Comparison of ENCODE assay signal across 35 cellular contexts in the genomic region with DNA sequence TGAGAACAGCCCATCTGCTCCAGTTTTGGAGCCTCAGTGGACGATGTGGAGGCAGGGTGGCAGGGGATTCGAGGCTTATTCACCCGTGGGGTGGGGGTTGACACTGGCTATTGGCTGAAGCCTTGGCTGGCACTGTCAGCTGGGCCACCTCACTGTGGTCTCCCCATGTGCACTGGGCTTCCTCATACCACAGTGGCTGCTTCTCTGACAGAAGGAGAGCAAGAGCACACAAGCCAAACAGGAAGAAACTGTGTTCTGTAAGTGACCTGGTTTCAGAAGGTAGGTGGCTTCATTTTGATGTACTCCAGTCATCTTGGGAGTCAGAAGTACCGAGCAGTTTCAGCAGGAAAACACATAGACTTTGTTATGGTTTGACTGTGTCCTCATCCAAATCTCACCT. TPM values are rescaled to one million over a fixed set of nuclear protein-coding genes. Genes with fewer than 3 reads are reported as not detected.
"Had no signal": no experiment of that assay in that cellular context is flagged by ENCODE, and none has a peak within 500 bp of the region (broad histone marks: within the 10 kb centered on the region; RNA-seq: fewer than 3 reads in every experiment).

No MANE protein-coding gene starts in this region.

- H3K9me3 ChIP-seq: adrenal gland, colonic mucosa, SJCRH30 had no signal

- H3K4me1 ChIP-seq: adrenal gland, colonic mucosa, SJCRH30 had no signal

- H3K4me1 Mint-ChIP-seq: activated B cell treated with CpG ODN at 0.5 μM for 24 hours; activated CD4-positive, alpha-beta memory T cell treated with anti-CD3 and anti-CD28 coated beads, Interleukin-2, amount 10 ng/mL, durations not matched to agents 7 days and 5 days; T-cell had no signal

- H3K27ac ChIP-seq: adrenal gland, brain microvascular endothelial cell, colonic mucosa, SJCRH30, VCaP had no signal

- DNase-seq: activated B cell treated with CpG ODN at 0.5 μM for 24 hours; activated CD4-positive, alpha-beta memory T cell treated with anti-CD3 and anti-CD28 coated beads, Interleukin-2, amount 10 ng/mL, durations not matched to agents 7 days and 5 days; activated CD4-positive, alpha-beta T cell treated with anti-CD3 and anti-CD28 coated beads for 4 hours; activated CD4-positive, alpha-beta T cell treated with anti-CD3 and anti-CD28 coated beads, Interleukin-2, amount 50 U/mL, for 1 hour; activated CD8-positive, alpha-beta memory T cell treated with anti-CD3 and anti-CD28 coated beads for 24 hours; activated gamma-delta T cell treated with Interleukin-2 at 50 U/mL for 16 hours; activated naive CD4-positive, alpha-beta T cell treated with anti-CD3 and anti-CD28 coated beads for 36 hours; activated T-cell treated with anti-CD3 and anti-CD28 coated beads, Interleukin-2, amount 50 U/mL, for 24 hours; adrenal gland; brain microvascular endothelial cell; central memory CD4-positive, alpha-beta T cell; colonic mucosa; Kasumi-1; KG1; MG63; MV-4-11; NCI-H1092; NCI-H1436 treated with DMSO at 0.1 percent for 48 hours; NCI-H1694 treated with DMSO at 0.1 percent for 48 hours; NCI-H2029; NCI-H345; NCI-H510A; NCI-H526; NCI-H748 treated with DMSO at 0.1 percent for 48 hours; OCI-M1; SHP77; SJCRH30; T-cell; T-helper 2 cell; T-helper 9 cell had no signal

- H3K4me3 ChIP-seq: adrenal gland, colonic mucosa, MG63, SJCRH30, SK-N-MC had no signal

- H3K27me3 Mint-ChIP-seq: activated B cell treated with CpG ODN at 0.5 μM for 24 hours; activated CD4-positive, alpha-beta memory T cell treated with anti-CD3 and anti-CD28 coated beads, Interleukin-2, amount 10 ng/mL, durations not matched to agents 7 days and 5 days; activated T-cell treated with anti-CD3 and anti-CD28 coated beads, Interleukin-2, amount 50 U/mL, for 24 hours; T-cell had no signal

- ATAC-seq: Panc1, T-cell had no signal

- H3K36me3 Mint-ChIP-seq: T-cell had no signal

- H3K36me3 ChIP-seq: adrenal gland, brain microvascular endothelial cell, colonic mucosa, MG63, SJCRH30 had no signal

- H3K27ac Mint-ChIP-seq: activated B cell treated with CpG ODN at 0.5 μM for 24 hours; activated CD4-positive, alpha-beta memory T cell treated with anti-CD3 and anti-CD28 coated beads, Interleukin-2, amount 10 ng/mL, durations not matched to agents 7 days and 5 days; activated naive CD4-positive, alpha-beta T cell treated with anti-CD3 and anti-CD28 coated beads for 36 hours; activated naive CD4-positive, alpha-beta T cell treated with anti-CD3 and anti-CD28 coated beads, Interleukin-2, amount 50 U/mL, for 72 hours; activated T-cell treated with anti-CD3 and anti-CD28 coated beads, Interleukin-2, amount 50 U/mL, for 24 hours; T-cell had no signal

- H3K4me3 Mint-ChIP-seq: activated B cell treated with CpG ODN at 0.5 μM for 24 hours; activated CD4-positive, alpha-beta memory T cell treated with anti-CD3 and anti-CD28 coated beads, Interleukin-2, amount 10 ng/mL, durations not matched to agents 7 days and 5 days; activated naive CD4-positive, alpha-beta T cell treated with anti-CD3 and anti-CD28 coated beads for 36 hours; activated T-cell treated with anti-CD3 and anti-CD28 coated beads, Interleukin-2, amount 50 U/mL, for 24 hours; T-cell had no signal

- H3K27me3 ChIP-seq: adrenal gland, brain microvascular endothelial cell, colonic mucosa, SJCRH30 had no signal

- H3K9me3 Mint-ChIP-seq: activated B cell treated with CpG ODN at 0.5 μM for 24 hours had no signal

RNA-seq across cellular contexts. Expression of gene CTNND2, which starts 24.7 kb away (rescaled TPM):
- total RNA-seq: activated B cell treated with CpG ODN at 0.5 μM for 24 hours; activated CD4-positive, alpha-beta memory T cell treated with anti-CD3 and anti-CD28 coated beads, Interleukin-2, amount 10 ng/mL, durations not matched to agents 7 days and 5 days; activated naive CD4-positive, alpha-beta T cell treated with anti-CD3 and anti-CD28 coated beads for 36 hours; activated naive CD4-positive, alpha-beta T cell treated with anti-CD3 and anti-CD28 coated beads, Interleukin-2, amount 50 U/mL, for 72 hours; RPMI7951; SJCRH30 had no signal
